In the genomic region with DNA sequence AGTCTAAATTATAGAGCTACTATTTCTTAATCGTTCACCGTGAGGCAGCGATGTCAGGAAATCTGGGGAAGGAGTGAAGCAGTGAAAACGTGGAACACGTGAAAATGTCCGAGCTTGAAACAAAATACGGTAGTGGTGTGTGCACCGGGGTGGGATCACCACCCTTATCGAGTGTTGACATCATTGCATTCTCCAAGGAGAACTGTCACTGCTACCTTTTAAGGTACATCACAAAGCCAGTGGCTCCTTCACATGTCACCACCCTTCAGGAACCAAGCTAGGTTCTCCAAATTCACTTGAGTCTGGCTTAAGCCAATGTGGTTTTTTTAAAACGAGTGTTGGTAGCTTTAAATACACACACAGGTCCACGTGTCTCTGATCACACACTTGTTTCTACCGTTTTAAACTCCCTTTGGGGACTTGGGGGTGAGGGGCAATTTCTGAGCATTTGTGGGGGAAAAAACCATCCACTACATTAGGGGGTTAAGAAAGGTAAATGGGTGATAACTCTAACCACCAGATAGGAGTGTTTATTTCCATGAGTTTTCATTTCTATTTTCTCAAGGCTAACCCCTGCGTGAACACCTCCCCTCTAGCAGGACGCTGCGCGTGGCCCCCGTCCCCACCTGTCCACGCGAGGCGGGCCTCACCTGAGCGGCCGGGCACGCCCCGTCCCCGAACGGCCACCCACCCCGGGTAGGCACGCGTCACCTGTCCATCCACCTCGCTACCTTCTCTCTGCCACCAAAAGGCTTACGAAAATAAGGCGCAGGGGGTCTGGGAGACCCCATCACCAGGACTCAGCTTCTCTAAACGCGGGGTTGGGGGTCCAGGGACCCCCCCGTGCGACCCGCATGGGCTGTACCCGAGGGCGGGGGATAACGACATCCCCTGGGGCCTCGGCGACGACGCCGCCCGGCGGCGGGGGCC, we compare ENCODE assay signal across 8 cellular contexts. TPM values are rescaled to one million over a fixed set of nuclear protein-coding genes. Genes with fewer than 3 reads are reported as not detected.
DNase-seq lines count a peak whose midpoint lies in the region; ATAC-seq, FAIRE-seq and TF ChIP-seq lines count a peak whose summit lies in the region.

No MANE protein-coding gene starts in this region.

- H3K4me1 ChIP-seq in OCI-LY1 (ENCODE audit: insufficient read depth, low read length, severe bottlenecking) (peaks cover 65% of the 10 kb centered on the region), pancreas (peaks cover 4 to 7% (median 6%) of the 10 kb centered on the region in 3 donors)

- TF ChIP-seq CTCF in CD14-positive monocyte (IDR thresholded peaks at IDR 0.05), result no peak
- no peak for TF ChIP-seq CTCF in OCI-LY1 (IDR thresholded peaks at IDR 0.05; ENCODE audit: low read length)
- TF ChIP-seq CTCF in pancreas (IDR thresholded peaks at IDR 0.05), result no peak

- ATAC-seq in GM19043 (IDR thresholded peaks at IDR 0.05; ENCODE audit: low read depth, unreplicated experiment), result peak; percentile 21
- peak; percentile 30 for ATAC-seq in HG03280 (IDR thresholded peaks at IDR 0.05; ENCODE audit: unreplicated experiment)
- peak; percentile 63 to 72 (median 70) for ATAC-seq in pancreas

- H3K9me3 ChIP-seq in OCI-LY1 (ENCODE audit: low read length) (no peaks in the 10 kb centered on the region), pancreas (no peaks in the 10 kb centered on the region)

- WGBS in pancreas, 2 donors, result 1 to 2% methylated on average over 45 to 48 of the region's 48 CpGs

- peak overlapping the region; percentile 80 to 89 for H3K4me3 Mint-ChIP-seq in CD14-positive monocyte

- peak overlapping the region in 5 of 7 donors; percentile 13 to 82 (median 73) for H3K27ac Mint-ChIP-seq in CD14-positive monocyte

- no peaks in the 10 kb centered on the region for H3K27me3 ChIP-seq in OCI-LY1 (ENCODE audit: insufficient read depth, low read length)
- H3K27me3 ChIP-seq in pancreas, result no peaks in the 10 kb centered on the region

- H3K36me3 ChIP-seq in OCI-LY1 (ENCODE audit: insufficient read depth, low read length), result no peaks in the 10 kb centered on the region
- H3K36me3 ChIP-seq in pancreas, result no peaks in the 10 kb centered on the region

- peaks cover 25% of the 10 kb centered on the region for H3K4me1 Mint-ChIP-seq in CD14-positive monocyte

- DNase-seq in CD14-positive monocyte (ENCODE audit: low spot score) (no peak), foreskin melanocyte (peak; percentile 18), pancreas (peak in 5 of 6 donors; percentile 42 to 78 (median 66)), NCI-H226 (no peak)
- peak; percentile 36 for DNase-seq in activated naive CD4-positive, alpha-beta T cell treated with Interleukin-2 at 50 U/mL for 16 hours

- H3K79me2 ChIP-seq in OCI-LY1 (ENCODE audit: insufficient read depth, low read length), result no peaks in the 10 kb centered on the region

- H3K4me2 ChIP-seq in OCI-LY1 (ENCODE audit: low read length), result peak overlapping the region; percentile 85

- peaks cover 6 to 9% of the 10 kb centered on the region in 2 donors for H3K36me3 Mint-ChIP-seq in CD14-positive monocyte

- intact Hi-C loops in CD14-positive monocyte (cut with micrococcal nuclease) (loop anchor here (5.0 kb wide), 2 partner anchors 44 to 54 kb away; no protein-coding TSS in a partner anchor), pancreas (cut with DNase I) (no loop called here)

- H3K9ac ChIP-seq in OCI-LY1 (ENCODE audit: low read length), result peak overlapping the region; percentile 99

- H4K20me1 ChIP-seq in OCI-LY1 (ENCODE audit: insufficient read depth, low read length), result no peaks in the 10 kb centered on the region

- 0 out of 2 replicates have a peak, but pooled peaks cover 9% of the 10 kb centered on the region for H3F3A ChIP-seq in OCI-LY1 (ENCODE audit: insufficient read depth, low read length)

- no peaks in the 10 kb centered on the region for H3K9me2 ChIP-seq in OCI-LY1 (ENCODE audit: low read depth, low read length)

- peaks cover 0 to 3% (median 2%) of the 10 kb centered on the region in 3 donors for H3K27me3 Mint-ChIP-seq in CD14-positive monocyte (ENCODE audit: low read depth in 3 of 3)

- peaks cover 0 to 2% (median 0%) of the 10 kb centered on the region in 7 donors for H3K9me3 Mint-ChIP-seq in CD14-positive monocyte

- H3K27ac ChIP-seq in OCI-LY1 (ENCODE audit: low read depth, low read length, poor library complexity, severe bottlenecking) (peak overlapping the region; percentile 100), pancreas (peak overlapping the region; percentile 58 to 67 (median 58))

- H2AFZ ChIP-seq in OCI-LY1 (ENCODE audit: low read length), result no peak overlapping the region

- FAIRE-seq in pancreas (lab: Jason Lieb, UNC), result no peak

- H3K4me3 ChIP-seq in OCI-LY1 (ENCODE audit: low read depth, low read length, poor library complexity, severe bottlenecking) (peak overlapping the region; percentile 91), pancreas (peak overlapping the region; percentile 63 to 78 (median 66))

RNA-seq across cellular contexts. Expression of gene PRDM15, which starts 1.0 kb away (rescaled TPM):
- polyA plus RNA-seq in CD14-positive monocyte (under 1 TPM; 0.19 to 0.74 TPM), pancreas (1 to 10 TPM; 3.7 to 3.9 TPM)
- 1 to 10 TPM; 1.6 to 3.9 (median 2.9) TPM for total RNA-seq in pancreas

Comparison
In these comparisons a context has a peak if more than half of its experiments do, and no peak if none do; other contexts are left out.
1. DNase-seq: peak in activated naive CD4-positive, alpha-beta T cell treated with Interleukin-2 at 50 U/mL for 16 hours (single experiment), foreskin melanocyte (single experiment) and pancreas (5 of 6); none in CD14-positive monocyte (single experiment) and NCI-H226 (single experiment).
2. intact Hi-C loops: an anchor here in CD14-positive monocyte (5.0 kb wide); none called in pancreas.
3. Peak in every context shown above with its lines, with median percentiles within 50 percentile points of each other: ATAC-seq.